In the genomic region with DNA sequence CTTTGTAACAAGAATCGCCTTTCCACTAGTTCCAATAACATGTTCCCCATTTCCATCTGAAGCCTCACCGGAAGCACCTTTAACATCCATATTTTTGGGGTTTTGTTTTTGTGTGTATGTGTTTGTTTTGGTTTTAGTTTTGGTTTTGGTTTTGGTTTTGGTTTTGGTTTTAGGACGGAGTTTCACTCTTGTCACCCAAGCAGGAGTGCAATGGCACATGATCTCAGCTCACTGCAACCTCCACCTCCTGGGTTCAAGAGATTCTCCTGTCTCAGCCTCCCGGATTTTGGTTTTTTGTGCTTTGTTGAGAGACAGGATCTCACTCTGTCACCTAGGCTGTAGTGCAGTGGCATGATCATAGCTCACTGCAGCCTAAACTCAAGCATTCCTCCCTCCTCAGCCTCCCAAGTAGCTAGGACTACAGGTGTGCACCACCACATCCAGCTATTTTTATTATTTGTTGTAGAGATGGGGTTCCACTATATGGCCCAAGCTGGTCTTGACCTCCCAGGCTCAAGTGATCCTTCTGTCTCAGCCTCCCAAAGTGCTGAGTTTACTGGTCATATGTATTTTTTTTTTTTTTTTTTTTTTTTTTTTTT, we compare ENCODE assay signal across 11 cellular contexts. TPM values are rescaled to one million over a fixed set of nuclear protein-coding genes. Genes with fewer than 3 reads are reported as not detected.
DNase-seq lines count a peak whose midpoint lies in the region; ATAC-seq and TF ChIP-seq lines count a peak whose summit lies in the region.
"Had no signal": no experiment of that assay in that cellular context is flagged by ENCODE, and none has a peak within 500 bp of the region (broad histone marks: within the 10 kb centered on the region; RNA-seq: fewer than 3 reads in every experiment).

No MANE protein-coding gene starts in this region.

- peak; percentile 43 for ATAC-seq in GM18498 (IDR thresholded peaks at IDR 0.05; ENCODE audit: unreplicated experiment)
- ATAC-seq in GM21526 (IDR thresholded peaks at IDR 0.05; ENCODE audit: low FRiP score, unreplicated experiment), result no peak
- no peak for ATAC-seq in GM19452 (IDR thresholded peaks at IDR 0.05; ENCODE audit: unreplicated experiment)
- no peak for ATAC-seq in HG02759 (IDR thresholded peaks at IDR 0.05; ENCODE audit: unreplicated experiment)

- H3K36me3 Mint-ChIP-seq in nephron progenitor cell (ENCODE audit: low read depth), result peaks cover 76% of the 10 kb centered on the region

- H3K4me1 ChIP-seq in adipocyte (ENCODE audit: control insufficient read depth, insufficient read depth, low read length), result peaks cover 2% of the 10 kb centered on the region

- TF ChIP-seq CTCF in nephron progenitor cell (IDR thresholded peaks at IDR 0.05), result no peak

- H3K4me1 Mint-ChIP-seq in nephron progenitor cell, result peaks cover 18% of the 10 kb centered on the region

- H3K4me3 Mint-ChIP-seq in nephron progenitor cell, result no peak overlapping the region

- no peaks in the 10 kb centered on the region for H3K27me3 ChIP-seq in adipocyte (replicated peaks; ENCODE audit: control insufficient read depth, insufficient read depth, low read length)
- H3K27me3 ChIP-seq: suprapubic skin had no signal

- H3K27ac Mint-ChIP-seq in nephron progenitor cell, result peak overlapping the region; percentile 88

- H3K36me3 ChIP-seq in adipocyte (ENCODE audit: control insufficient read depth, insufficient read depth, low read length, severe bottlenecking), result peaks cover 5% of the 10 kb centered on the region
- H3K36me3 ChIP-seq: suprapubic skin had no signal

- peaks cover 3% of the 10 kb centered on the region for H3K27me3 Mint-ChIP-seq in nephron progenitor cell (ENCODE audit: low read depth, poor library complexity)

- peak overlapping the region; percentile 6 for H3K4me3 ChIP-seq in adipocyte (ENCODE audit: low read length)
- H3K4me3 ChIP-seq: suprapubic skin had no signal

- no peak overlapping the region for H3K9ac ChIP-seq in adipocyte (ENCODE audit: low read length)

- DNase-seq in M059J (ENCODE audit: low read depth) (peak; percentile 40), adipocyte (ENCODE audit: low read depth) (no peak), nephron progenitor cell (no peak)
- DNase-seq: DMS79; NCI-H2171; stimulated activated CD4-positive, alpha-beta T cell treated with anti-CD3 and anti-CD28 coated beads, Interleukin-2, amount 100 ng/mL, for 48 hours had no signal

- no peaks in the 10 kb centered on the region for H3K9me3 ChIP-seq in adipocyte (ENCODE audit: control insufficient read depth, low read length)
- H3K9me3 ChIP-seq: suprapubic skin had no signal

- no peaks in the 10 kb centered on the region for H3K9me3 Mint-ChIP-seq in nephron progenitor cell

RNA-seq across cellular contexts. Expression of gene TGOLN2, which starts 36.3 kb away (rescaled TPM):
- 88.8 and 134 TPM in 2 replicates for total RNA-seq in M059J (2014; rRNA removed; shearing (Covaris generic))
